1 cellular context compared by ENCODE assay signal in the genomic region with DNA sequence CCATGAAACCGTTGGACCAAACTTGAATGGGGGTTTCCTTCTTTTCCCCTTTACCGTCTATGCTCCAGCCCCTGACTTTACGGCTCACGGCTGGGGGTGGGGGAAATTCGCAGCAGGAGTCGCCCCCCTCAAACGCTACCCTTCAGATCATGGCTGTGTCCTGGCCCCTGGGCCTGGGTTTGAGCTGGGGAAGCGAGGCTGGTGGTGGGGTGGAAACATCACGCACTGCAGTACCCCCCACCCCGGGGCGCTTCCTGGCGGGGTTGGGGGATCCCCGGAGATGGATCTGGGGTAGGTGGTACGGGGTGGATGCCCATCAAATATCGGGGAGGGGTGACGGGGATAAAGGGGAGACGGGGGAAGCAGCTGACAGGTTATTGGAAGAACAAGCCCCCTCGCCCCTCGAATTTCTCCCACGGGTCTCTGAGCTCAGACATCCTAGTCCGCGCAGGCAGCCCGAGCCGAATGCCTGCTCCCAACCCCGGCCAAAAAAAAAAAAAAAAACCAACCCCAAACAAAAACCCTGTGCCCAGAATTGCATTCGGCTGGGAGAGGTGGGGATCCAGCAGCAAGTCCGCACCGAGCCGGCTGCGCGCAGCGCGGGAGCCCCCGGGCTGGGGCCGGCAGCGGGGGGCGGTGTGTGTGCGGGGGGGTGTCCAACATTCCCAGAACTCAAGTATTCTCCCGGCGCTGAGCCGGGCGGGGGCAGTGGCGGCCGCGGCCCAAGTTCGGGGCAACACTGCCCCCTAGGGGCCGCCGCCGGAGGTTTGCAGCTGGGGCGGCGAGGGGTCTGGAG.
A peak's percentile ranks its signal among the peaks of the same experiment; 100 is the strongest.
TF ChIP-seq lines count a peak whose summit lies in the region.

No MANE protein-coding gene starts in this region.

TF ChIP-seq in K562, 482 proteins besides CTCF, POLR2A, EP300 and RAD21 (continued from another document and continues in another):
- no peak for TF ChIP-seq ZNF395 (CRISPR knock-in tag; IDR thresholded peaks at IDR 0.05)
- no peak for TF ChIP-seq ZNF143 (CRISPR knock-in tag; IDR thresholded peaks at IDR 0.05)
- TF ChIP-seq, protein P1, sequence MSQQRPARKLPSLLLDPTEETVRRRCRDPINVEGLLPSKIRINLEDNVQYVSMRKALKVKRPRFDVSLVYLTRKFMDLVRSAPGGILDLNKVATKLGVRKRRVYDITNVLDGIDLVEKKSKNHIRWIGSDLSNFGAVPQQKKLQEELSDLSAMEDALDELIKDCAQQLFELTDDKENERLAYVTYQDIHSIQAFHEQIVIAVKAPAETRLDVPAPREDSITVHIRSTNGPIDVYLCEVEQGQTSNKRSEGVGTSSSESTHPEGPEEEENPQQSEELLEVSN (IDR thresholded peaks at IDR 0.05; ENCODE audit: borderline replicate concordance in 1 of 2, extremely low read depth in 1 of 2, insufficient read depth in 1 of 2, insufficient read length in 1 of 2, low read depth in 1 of 2, low read length in 1 of 2, poor library complexity in 1 of 2, severe bottlenecking in 1 of 2), result peak in 1 of 2 experiments; percentile 62
- no peak for TF ChIP-seq PTRF (tag; IDR thresholded peaks at IDR 0.05)
- TF ChIP-seq BRD4 (IDR thresholded peaks at IDR 0.05), result peak; percentile 83; the same call in 1 of the 2 replicates
- TF ChIP-seq TAF9B (IDR thresholded peaks at IDR 0.05; ENCODE audit: partially characterized antibody), result no peak
- TF ChIP-seq HNRNPUL1 (IDR thresholded peaks at IDR 0.05; ENCODE audit: low read length), result no peak
- no peak for TF ChIP-seq NFE2 (IDR thresholded peaks at IDR 0.05; ENCODE audit: low read depth)
- TF ChIP-seq, protein P2, sequence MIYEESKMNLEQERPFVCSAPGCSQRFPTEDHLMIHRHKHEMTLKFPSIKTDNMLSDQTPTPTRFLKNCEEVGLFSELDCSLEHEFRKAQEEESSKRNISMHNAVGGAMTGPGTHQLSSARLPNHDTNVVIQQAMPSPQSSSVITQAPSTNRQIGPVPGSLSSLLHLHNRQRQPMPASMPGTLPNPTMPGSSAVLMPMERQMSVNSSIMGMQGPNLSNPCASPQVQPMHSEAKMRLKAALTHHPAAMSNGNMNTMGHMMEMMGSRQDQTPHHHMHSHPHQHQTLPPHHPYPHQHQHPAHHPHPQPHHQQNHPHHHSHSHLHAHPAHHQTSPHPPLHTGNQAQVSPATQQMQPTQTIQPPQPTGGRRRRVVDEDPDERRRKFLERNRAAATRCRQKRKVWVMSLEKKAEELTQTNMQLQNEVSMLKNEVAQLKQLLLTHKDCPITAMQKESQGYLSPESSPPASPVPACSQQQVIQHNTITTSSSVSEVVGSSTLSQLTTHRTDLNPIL (CRISPR knock-in tag; IDR thresholded peaks at IDR 0.05), result 0 out of 2 replicates have a peak, but pooled peaks have one; percentile 47
- TF ChIP-seq SMARCB1 (IDR thresholded peaks at IDR 0.05; ENCODE audit: insufficient read length, low read depth), result no peak
- peak in 1 of 2 experiments; percentile 83; a peak in 1 of 4 replicates for TF ChIP-seq NONO (IDR thresholded peaks at IDR 0.05; ENCODE audit: low read depth in 2 of 2, low read length in 1 of 2)
- TF ChIP-seq ZBED1 (IDR thresholded peaks at IDR 0.05), result no peak
- TF ChIP-seq, protein P3, sequence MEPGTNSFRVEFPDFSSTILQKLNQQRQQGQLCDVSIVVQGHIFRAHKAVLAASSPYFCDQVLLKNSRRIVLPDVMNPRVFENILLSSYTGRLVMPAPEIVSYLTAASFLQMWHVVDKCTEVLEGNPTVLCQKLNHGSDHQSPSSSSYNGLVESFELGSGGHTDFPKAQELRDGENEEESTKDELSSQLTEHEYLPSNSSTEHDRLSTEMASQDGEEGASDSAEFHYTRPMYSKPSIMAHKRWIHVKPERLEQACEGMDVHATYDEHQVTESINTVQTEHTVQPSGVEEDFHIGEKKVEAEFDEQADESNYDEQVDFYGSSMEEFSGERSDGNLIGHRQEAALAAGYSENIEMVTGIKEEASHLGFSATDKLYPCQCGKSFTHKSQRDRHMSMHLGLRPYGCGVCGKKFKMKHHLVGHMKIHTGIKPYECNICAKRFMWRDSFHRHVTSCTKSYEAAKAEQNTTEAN (CRISPR knock-in tag; IDR thresholded peaks at IDR 0.05), result no peak
- no peak for TF ChIP-seq FOS (IDR thresholded peaks at IDR 0.05; ENCODE audit: extremely low read depth, insufficient read length)
- TF ChIP-seq ZNF76 (CRISPR knock-in tag; IDR thresholded peaks at IDR 0.05; ENCODE audit: borderline replicate concordance), result no peak
- TF ChIP-seq ZNF134 (CRISPR knock-in tag; conservative IDR thresholded peaks at IDR 0.05), result no peak
- no peak for TF ChIP-seq PRMT5 (CRISPR knock-in tag; IDR thresholded peaks at IDR 0.05)
- TF ChIP-seq ZNF197 (CRISPR knock-in tag; IDR thresholded peaks at IDR 0.05; ENCODE audit: low read depth), result no peak
- TF ChIP-seq ZNF175 (CRISPR knock-in tag; IDR thresholded peaks at IDR 0.05; ENCODE audit: low read depth), result no peak
- TF ChIP-seq DEAF1 (CRISPR knock-in tag; IDR thresholded peaks at IDR 0.05), result peak; percentile 98
- no peak for TF ChIP-seq ZBTB8A (IDR thresholded peaks at IDR 0.05; ENCODE audit: partially characterized antibody)
- TF ChIP-seq ESRRB (CRISPR knock-in tag; IDR thresholded peaks at IDR 0.05; ENCODE audit: borderline replicate concordance), result no peak
- TF ChIP-seq ZNF695 (CRISPR knock-in tag; IDR thresholded peaks at IDR 0.05), result no peak
- TF ChIP-seq, protein P4, sequence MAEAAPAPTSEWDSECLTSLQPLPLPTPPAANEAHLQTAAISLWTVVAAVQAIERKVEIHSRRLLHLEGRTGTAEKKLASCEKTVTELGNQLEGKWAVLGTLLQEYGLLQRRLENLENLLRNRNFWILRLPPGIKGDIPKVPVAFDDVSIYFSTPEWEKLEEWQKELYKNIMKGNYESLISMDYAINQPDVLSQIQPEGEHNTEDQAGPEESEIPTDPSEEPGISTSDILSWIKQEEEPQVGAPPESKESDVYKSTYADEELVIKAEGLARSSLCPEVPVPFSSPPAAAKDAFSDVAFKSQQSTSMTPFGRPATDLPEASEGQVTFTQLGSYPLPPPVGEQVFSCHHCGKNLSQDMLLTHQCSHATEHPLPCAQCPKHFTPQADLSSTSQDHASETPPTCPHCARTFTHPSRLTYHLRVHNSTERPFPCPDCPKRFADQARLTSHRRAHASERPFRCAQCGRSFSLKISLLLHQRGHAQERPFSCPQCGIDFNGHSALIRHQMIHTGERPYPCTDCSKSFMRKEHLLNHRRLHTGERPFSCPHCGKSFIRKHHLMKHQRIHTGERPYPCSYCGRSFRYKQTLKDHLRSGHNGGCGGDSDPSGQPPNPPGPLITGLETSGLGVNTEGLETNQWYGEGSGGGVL (CRISPR knock-in tag; IDR thresholded peaks at IDR 0.05), result no peak
- TF ChIP-seq, protein P5, sequence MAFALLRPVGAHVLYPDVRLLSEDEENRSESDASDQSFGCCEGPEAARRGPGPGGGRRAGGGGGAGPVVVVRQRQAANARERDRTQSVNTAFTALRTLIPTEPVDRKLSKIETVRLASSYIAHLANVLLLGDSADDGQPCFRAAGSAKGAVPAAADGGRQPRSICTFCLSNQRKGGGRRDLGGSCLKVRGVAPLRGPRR (CRISPR knock-in tag; IDR thresholded peaks at IDR 0.05), result no peak
- TF ChIP-seq GMEB1 (CRISPR knock-in tag; IDR thresholded peaks at IDR 0.05), result 0 out of 2 replicates have a peak, but pooled peaks have one; percentile 16
- TF ChIP-seq, protein P6, sequence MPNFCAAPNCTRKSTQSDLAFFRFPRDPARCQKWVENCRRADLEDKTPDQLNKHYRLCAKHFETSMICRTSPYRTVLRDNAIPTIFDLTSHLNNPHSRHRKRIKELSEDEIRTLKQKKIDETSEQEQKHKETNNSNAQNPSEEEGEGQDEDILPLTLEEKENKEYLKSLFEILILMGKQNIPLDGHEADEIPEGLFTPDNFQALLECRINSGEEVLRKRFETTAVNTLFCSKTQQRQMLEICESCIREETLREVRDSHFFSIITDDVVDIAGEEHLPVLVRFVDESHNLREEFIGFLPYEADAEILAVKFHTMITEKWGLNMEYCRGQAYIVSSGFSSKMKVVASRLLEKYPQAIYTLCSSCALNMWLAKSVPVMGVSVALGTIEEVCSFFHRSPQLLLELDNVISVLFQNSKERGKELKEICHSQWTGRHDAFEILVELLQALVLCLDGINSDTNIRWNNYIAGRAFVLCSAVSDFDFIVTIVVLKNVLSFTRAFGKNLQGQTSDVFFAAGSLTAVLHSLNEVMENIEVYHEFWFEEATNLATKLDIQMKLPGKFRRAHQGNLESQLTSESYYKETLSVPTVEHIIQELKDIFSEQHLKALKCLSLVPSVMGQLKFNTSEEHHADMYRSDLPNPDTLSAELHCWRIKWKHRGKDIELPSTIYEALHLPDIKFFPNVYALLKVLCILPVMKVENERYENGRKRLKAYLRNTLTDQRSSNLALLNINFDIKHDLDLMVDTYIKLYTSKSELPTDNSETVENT (CRISPR knock-in tag; IDR thresholded peaks at IDR 0.05), result peak; percentile 26; the same call in 1 of the 2 replicates
- peak; percentile 99 for TF ChIP-seq ZBTB7A (IDR thresholded peaks at IDR 0.05; ENCODE audit: borderline replicate concordance, control insufficient read depth, low read depth, low read length)
- TF ChIP-seq, protein P7, sequence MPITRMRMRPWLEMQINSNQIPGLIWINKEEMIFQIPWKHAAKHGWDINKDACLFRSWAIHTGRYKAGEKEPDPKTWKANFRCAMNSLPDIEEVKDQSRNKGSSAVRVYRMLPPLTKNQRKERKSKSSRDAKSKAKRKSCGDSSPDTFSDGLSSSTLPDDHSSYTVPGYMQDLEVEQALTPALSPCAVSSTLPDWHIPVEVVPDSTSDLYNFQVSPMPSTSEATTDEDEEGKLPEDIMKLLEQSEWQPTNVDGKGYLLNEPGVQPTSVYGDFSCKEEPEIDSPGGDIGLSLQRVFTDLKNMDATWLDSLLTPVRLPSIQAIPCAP (CRISPR knock-in tag; IDR thresholded peaks at IDR 0.05; ENCODE audit: borderline replicate concordance), result no peak
- no peak for TF ChIP-seq BACH1 (tag; IDR thresholded peaks at IDR 0.05)
- no peak for TF ChIP-seq RBM17 (IDR thresholded peaks at IDR 0.05; ENCODE audit: borderline replicate concordance, low read depth, low read length)
- TF ChIP-seq CAMTA2 (CRISPR knock-in tag; conservative IDR thresholded peaks at IDR 0.05), result no peak
- TF ChIP-seq NFIC (IDR thresholded peaks at IDR 0.05), result no peak; the same call in 1 of the 2 replicates
- 0 out of 2 replicates have a peak, but pooled peaks have one; percentile 43 for TF ChIP-seq ARID2 (IDR thresholded peaks at IDR 0.05)
- no peak for TF ChIP-seq ZNF316 (IDR thresholded peaks at IDR 0.05)
- no peak for TF ChIP-seq ASH1L (IDR thresholded peaks at IDR 0.05; ENCODE audit: borderline replicate concordance, low read depth, partially characterized antibody)
- no peak for TF ChIP-seq GABPB2 (CRISPR knock-in tag; conservative IDR thresholded peaks at IDR 0.05)
- TF ChIP-seq MCM7 (IDR thresholded peaks at IDR 0.05), result no peak
- TF ChIP-seq HNRNPK (IDR thresholded peaks at IDR 0.05; ENCODE audit: low read depth, low read length, poor library complexity, severe bottlenecking), result no peak
- TF ChIP-seq, protein P8, sequence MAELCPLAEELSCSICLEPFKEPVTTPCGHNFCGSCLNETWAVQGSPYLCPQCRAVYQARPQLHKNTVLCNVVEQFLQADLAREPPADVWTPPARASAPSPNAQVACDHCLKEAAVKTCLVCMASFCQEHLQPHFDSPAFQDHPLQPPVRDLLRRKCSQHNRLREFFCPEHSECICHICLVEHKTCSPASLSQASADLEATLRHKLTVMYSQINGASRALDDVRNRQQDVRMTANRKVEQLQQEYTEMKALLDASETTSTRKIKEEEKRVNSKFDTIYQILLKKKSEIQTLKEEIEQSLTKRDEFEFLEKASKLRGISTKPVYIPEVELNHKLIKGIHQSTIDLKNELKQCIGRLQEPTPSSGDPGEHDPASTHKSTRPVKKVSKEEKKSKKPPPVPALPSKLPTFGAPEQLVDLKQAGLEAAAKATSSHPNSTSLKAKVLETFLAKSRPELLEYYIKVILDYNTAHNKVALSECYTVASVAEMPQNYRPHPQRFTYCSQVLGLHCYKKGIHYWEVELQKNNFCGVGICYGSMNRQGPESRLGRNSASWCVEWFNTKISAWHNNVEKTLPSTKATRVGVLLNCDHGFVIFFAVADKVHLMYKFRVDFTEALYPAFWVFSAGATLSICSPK (IDR thresholded peaks at IDR 0.05; ENCODE audit: borderline replicate concordance), result no peak
- no peak for TF ChIP-seq SREBF1 (IDR thresholded peaks at IDR 0.05; ENCODE audit: borderline replicate concordance, low read depth, low read length)
- TF ChIP-seq KAT2B (IDR thresholded peaks at IDR 0.05; ENCODE audit: low read depth, low read length), result no peak
- TF ChIP-seq NCOA6 (IDR thresholded peaks at IDR 0.05), result no peak
- TF ChIP-seq LCOR (CRISPR knock-in tag; IDR thresholded peaks at IDR 0.05), result peak; percentile 92
- no peak for TF ChIP-seq ZNF445 (CRISPR knock-in tag; IDR thresholded peaks at IDR 0.05; ENCODE audit: low read depth)
- no peak for TF ChIP-seq HNRNPL (IDR thresholded peaks at IDR 0.05; ENCODE audit: low read depth, low read length)
